ENCODE assay signal across 1 cellular context in genomic region chr4:184808719-184809062, GRCh38.
TF ChIP-seq lines count a peak whose summit lies in the region.

No MANE protein-coding gene starts in this region.

TF ChIP-seq in liver, 16 proteins besides CTCF, POLR2A, EP300 and RAD21 (continued from another document):
- TF ChIP-seq REST (IDR thresholded peaks at IDR 0.05) (peak; percentile 93), HNF4G (IDR thresholded peaks at IDR 0.05) (no peak)
